ENCODE assay signal across 8 cellular contexts in the genomic region with DNA sequence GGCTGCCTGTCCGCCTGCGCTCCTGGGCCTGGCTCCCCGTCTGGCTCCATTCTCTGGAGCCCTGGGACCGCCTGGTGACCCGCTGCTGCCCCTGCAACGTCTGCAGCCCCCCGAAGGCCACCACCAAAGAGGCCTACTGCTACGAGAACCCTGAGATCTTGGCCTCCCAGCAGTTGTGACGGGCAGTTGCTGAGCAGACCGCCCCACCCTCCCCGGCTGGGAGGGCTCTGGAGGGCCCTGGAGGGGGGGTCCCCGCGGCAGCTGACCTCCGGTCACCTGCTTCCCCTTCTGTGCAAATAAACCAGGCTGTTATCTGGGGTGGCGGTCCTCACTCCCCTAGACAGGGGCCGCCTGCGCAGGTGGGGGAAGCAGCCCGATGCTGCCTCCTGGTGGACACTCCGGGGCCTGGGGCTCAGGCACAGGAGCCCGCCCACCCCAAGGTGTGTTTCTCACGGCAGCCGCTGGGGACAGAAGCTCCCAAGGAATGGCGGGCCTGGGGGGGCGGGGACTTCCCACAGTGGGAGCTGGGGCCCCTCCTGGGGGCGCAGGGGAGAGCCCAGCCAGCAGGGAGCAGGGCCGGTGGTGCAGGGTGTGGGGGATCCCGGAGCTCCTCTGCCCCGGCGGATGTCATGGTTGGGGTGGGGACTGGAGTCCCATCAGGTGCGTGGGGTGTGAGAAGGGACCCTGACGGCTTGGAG. TPM values are rescaled to one million over a fixed set of nuclear protein-coding genes. Genes with fewer than 3 reads are reported as not detected.
DNase-seq lines count a peak whose midpoint lies in the region; ATAC-seq and TF ChIP-seq lines count a peak whose summit lies in the region.

No MANE protein-coding gene starts in this region.

- no peak overlapping the region for H3K4me3 ChIP-seq in CD4-positive, CD25-positive, alpha-beta regulatory T cell (ENCODE audit: low read depth, low read length)
- H3K4me3 ChIP-seq in HEK293 (ENCODE audit: low read depth, low read length), result peak overlapping the region; percentile 13

- DNase-seq in CD4-positive, CD25-positive, alpha-beta regulatory T cell, result peak; percentile 83 to 87 (median 86)
- DNase-seq in NCI-H446 (lab: John Stamatoyannopoulos, UW) (peak; percentile 28 to 68), left colon (peak; percentile 84 to 96)
- peak; percentile 83 for DNase-seq in central memory CD4-positive, alpha-beta T cell
- DNase-seq in stimulated activated CD4-positive, alpha-beta T cell treated with anti-CD3 and anti-CD28 coated beads, Interleukin-1b, Interleukin-23, amount 100 ng/mL, for 48 hours, result peak; percentile 89

- CTCF ChIA-PET in HEK293 (lab: Yijun Ruan, JAX), result interaction anchor here (0.6 to 3.4 kb wide), 85 partner anchors 7 to 500 kb away, joined by 3 to 45 read pairs (median 5); a partner anchor contains a TSS

- peak overlapping the region in 2 of 4 donors; percentile 25 to 46 for H3K4me3 Mint-ChIP-seq in CD4-positive, CD25-positive, alpha-beta regulatory T cell

- TF ChIP-seq CTCF in HEK293 (tag by site-specific recombination; IDR thresholded peaks at IDR 0.05), result peak; percentile 99

- H3K36me3 ChIP-seq in CD4-positive, CD25-positive, alpha-beta regulatory T cell (ENCODE audit: control insufficient read depth, insufficient read depth, low read length), result no peaks in the 10 kb centered on the region
- peaks cover 0 to 7% of the 10 kb centered on the region in 2 experiments; a peak in 1 of 3 replicates for H3K36me3 ChIP-seq in HEK293 (ENCODE audit: control insufficient read depth in 2 of 2, insufficient read depth in 1 of 2, low read length in 2 of 2)

- intact Hi-C loops in left colon (cut with DNase I, micrococcal nuclease), result loop anchor here in 1 of 2 donors (10.0 kb wide), 1 partner anchor 122 kb away; a partner anchor contains a TSS

- H3K27me3 ChIP-seq in CD4-positive, CD25-positive, alpha-beta regulatory T cell (ENCODE audit: control insufficient read depth, insufficient read depth, low read length), result no peaks in the 10 kb centered on the region

- H3K36me3 Mint-ChIP-seq in CD4-positive, CD25-positive, alpha-beta regulatory T cell, result no peaks in the 10 kb centered on the region

- ATAC-seq in CD4-positive, CD25-positive, alpha-beta regulatory T cell (ENCODE audit: low read depth in 2 of 2), result peak; percentile 29 to 33
- peak; percentile 25 to 27 for ATAC-seq in activated CD4-positive, CD25-positive, alpha-beta regulatory T cell treated with anti-CD3 and anti-CD28 coated beads, Interleukin-2, amount 50 U/mL, for 24 hours
- ATAC-seq in left colon, result peak; percentile 38
- no peak for ATAC-seq in HG03045 (IDR thresholded peaks at IDR 0.05; ENCODE audit: unreplicated experiment)

- H3K9me3 Mint-ChIP-seq in CD4-positive, CD25-positive, alpha-beta regulatory T cell, result no peaks in the 10 kb centered on the region

- peaks cover 6% of the 10 kb centered on the region for H3K27me3 Mint-ChIP-seq in CD4-positive, CD25-positive, alpha-beta regulatory T cell

- no peak overlapping the region for H3K27ac ChIP-seq in CD4-positive, CD25-positive, alpha-beta regulatory T cell (ENCODE audit: insufficient read depth, low read length, poor library complexity, severe bottlenecking)
- H3K27ac ChIP-seq in HEK293 (ENCODE audit: extremely low read depth, low read depth, low read length), result no peak overlapping the region

- no peaks in the 10 kb centered on the region for H3K9me3 ChIP-seq in CD4-positive, CD25-positive, alpha-beta regulatory T cell (ENCODE audit: control insufficient read depth in 2 of 2, low read length in 2 of 2)
- no peaks in the 10 kb centered on the region for H3K9me3 ChIP-seq in HEK293 (ENCODE audit: control insufficient read depth, insufficient read depth, low read depth, low read length)

- POLR2A ChIA-PET in HEK293 (lab: Yijun Ruan, JAX), result interaction anchor here (0.5 to 11.5 kb wide), 22 partner anchors 9 to 190 kb away, joined by 3 to 336 read pairs (median 4); a partner anchor contains a TSS

- peaks cover 0 to 26% (median 7%) of the 10 kb centered on the region in 4 donors for H3K4me1 Mint-ChIP-seq in CD4-positive, CD25-positive, alpha-beta regulatory T cell

- H3K27ac Mint-ChIP-seq in CD4-positive, CD25-positive, alpha-beta regulatory T cell, result no peak overlapping the region

- peaks cover 45% of the 10 kb centered on the region for H3K4me1 ChIP-seq in CD4-positive, CD25-positive, alpha-beta regulatory T cell (ENCODE audit: control insufficient read depth, insufficient read depth, low read length, poor library complexity, severe bottlenecking)
- peaks cover 3% of the 10 kb centered on the region; the same call in 1 of the 2 replicates for H3K4me1 ChIP-seq in HEK293 (ENCODE audit: control insufficient read depth, insufficient read depth, low read length)

TF ChIP-seq in HEK293, 187 proteins besides CTCF, POLR2A, EP300 and RAD21 (continues in another document):
- no peak for TF ChIP-seq HOXD13 (CRISPR knock-in tag; IDR thresholded peaks at IDR 0.05; ENCODE audit: borderline replicate concordance)
- TF ChIP-seq ZNF707 (tag by site-specific recombination; IDR thresholded peaks at IDR 0.05), result no peak
- TF ChIP-seq ZNF133 (tag by site-specific recombination; IDR thresholded peaks at IDR 0.05), result no peak
- no peak for TF ChIP-seq ZNF16 (tag by site-specific recombination; IDR thresholded peaks at IDR 0.05; ENCODE audit: low read depth)
- TF ChIP-seq ZNF394 (tag by site-specific recombination; IDR thresholded peaks at IDR 0.05; ENCODE audit: borderline replicate concordance), result peak; percentile 32; the same call in 1 of the 2 replicates
- peak; percentile 80 for TF ChIP-seq YY1 (tag by site-specific recombination; IDR thresholded peaks at IDR 0.05)
- TF ChIP-seq ZNF561 (tag by site-specific recombination; IDR thresholded peaks at IDR 0.05; ENCODE audit: borderline replicate concordance), result 0 out of 2 replicates have a peak, but pooled peaks have one; percentile 64
- TF ChIP-seq ZNF530 (tag by site-specific recombination; IDR thresholded peaks at IDR 0.05; ENCODE audit: low read depth), result no peak
- TF ChIP-seq, protein P1, sequence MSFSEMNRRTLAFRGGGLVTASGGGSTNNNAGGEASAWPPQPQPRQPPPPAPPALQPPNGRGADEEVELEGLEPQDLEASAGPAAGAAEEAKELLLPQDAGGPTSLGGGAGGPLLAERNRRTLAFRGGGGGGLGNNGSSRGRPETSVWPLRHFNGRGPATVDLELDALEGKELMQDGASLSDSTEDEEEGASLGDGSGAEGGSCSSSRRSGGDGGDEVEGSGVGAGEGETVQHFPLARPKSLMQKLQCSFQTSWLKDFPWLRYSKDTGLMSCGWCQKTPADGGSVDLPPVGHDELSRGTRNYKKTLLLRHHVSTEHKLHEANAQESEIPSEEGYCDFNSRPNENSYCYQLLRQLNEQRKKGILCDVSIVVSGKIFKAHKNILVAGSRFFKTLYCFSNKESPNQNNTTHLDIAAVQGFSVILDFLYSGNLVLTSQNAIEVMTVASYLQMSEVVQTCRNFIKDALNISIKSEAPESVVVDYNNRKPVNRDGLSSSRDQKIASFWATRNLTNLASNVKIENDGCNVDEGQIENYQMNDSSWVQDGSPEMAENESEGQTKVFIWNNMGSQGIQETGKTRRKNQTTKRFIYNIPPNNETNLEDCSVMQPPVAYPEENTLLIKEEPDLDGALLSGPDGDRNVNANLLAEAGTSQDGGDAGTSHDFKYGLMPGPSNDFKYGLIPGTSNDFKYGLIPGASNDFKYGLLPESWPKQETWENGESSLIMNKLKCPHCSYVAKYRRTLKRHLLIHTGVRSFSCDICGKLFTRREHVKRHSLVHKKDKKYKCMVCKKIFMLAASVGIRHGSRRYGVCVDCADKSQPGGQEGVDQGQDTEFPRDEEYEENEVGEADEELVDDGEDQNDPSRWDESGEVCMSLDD (tag by site-specific recombination; IDR thresholded peaks at IDR 0.05), result peak; percentile 90
- 0 out of 2 replicates have a peak, but pooled peaks have one; percentile 18 for TF ChIP-seq ZFP69B (tag by site-specific recombination; IDR thresholded peaks at IDR 0.05)
- no peak for TF ChIP-seq ZNF548 (tag by site-specific recombination; IDR thresholded peaks at IDR 0.05)
- TF ChIP-seq WT1 (tag by site-specific recombination; IDR thresholded peaks at IDR 0.05), result peak; percentile 20; the same call in 1 of the 2 replicates
- no peak for TF ChIP-seq SALL2 (tag by site-specific recombination; IDR thresholded peaks at IDR 0.05; ENCODE audit: borderline replicate concordance)
- TF ChIP-seq ZNF366 (tag by site-specific recombination; conservative IDR thresholded peaks at IDR 0.05), result no peak
- peak; percentile 54 for TF ChIP-seq ZBTB8A (tag by site-specific recombination; IDR thresholded peaks at IDR 0.05)
- TF ChIP-seq, protein P2, sequence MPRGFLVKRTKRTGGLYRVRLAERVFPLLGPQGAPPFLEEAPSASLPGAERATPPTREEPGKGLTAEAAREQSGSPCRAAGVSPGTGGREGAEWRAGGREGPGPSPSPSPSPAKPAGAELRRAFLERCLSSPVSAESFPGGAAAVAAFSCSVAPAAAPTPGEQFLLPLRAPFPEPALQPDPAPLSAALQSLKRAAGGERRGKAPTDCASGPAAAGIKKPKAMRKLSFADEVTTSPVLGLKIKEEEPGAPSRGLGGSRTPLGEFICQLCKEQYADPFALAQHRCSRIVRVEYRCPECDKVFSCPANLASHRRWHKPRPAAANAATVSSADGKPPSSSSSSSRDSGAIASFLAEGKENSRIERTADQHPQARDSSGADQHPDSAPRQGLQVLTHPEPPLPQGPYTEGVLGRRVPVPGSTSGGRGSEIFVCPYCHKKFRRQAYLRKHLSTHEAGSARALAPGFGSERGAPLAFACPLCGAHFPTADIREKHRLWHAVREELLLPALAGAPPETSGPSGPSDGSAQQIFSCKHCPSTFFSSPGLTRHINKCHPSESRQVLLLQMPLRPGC (tag by site-specific recombination; IDR thresholded peaks at IDR 0.05), result 0 out of 2 replicates have a peak, but pooled peaks have one; percentile 17

RNA-seq across cellular contexts. Expression of a gene that starts 4.7 kb away (rescaled TPM):
- total RNA-seq in CD4-positive, CD25-positive, alpha-beta regulatory T cell, result 100 TPM
- 10 to 100 TPM; 56.7 to 87.4 (median 71.8) TPM for polyA plus RNA-seq in CD4-positive, CD25-positive, alpha-beta regulatory T cell
- 100 to 1,000 TPM; 353 to 486 TPM for total RNA-seq in left colon

RNA-seq across cellular contexts. Expression of a gene that starts 5.7 kb away (rescaled TPM):
- total RNA-seq in CD4-positive, CD25-positive, alpha-beta regulatory T cell, result not detected
- polyA plus RNA-seq in CD4-positive, CD25-positive, alpha-beta regulatory T cell, result not detected
- total RNA-seq in left colon, result not detected

RNA-seq across cellular contexts. Expression of a gene that starts 9.1 kb away (rescaled TPM):
- not detected for total RNA-seq in CD4-positive, CD25-positive, alpha-beta regulatory T cell
- not detected for polyA plus RNA-seq in CD4-positive, CD25-positive, alpha-beta regulatory T cell
- not detected for total RNA-seq in left colon

RNA-seq across cellular contexts. Expression of a gene that starts 11.4 kb away (rescaled TPM):
- total RNA-seq in CD4-positive, CD25-positive, alpha-beta regulatory T cell, result not detected
- not detected for polyA plus RNA-seq in CD4-positive, CD25-positive, alpha-beta regulatory T cell
- total RNA-seq in left colon, result under 1 TPM; 0.43 to 0.47 TPM

RNA-seq across cellular contexts. Expression of a gene that starts 14.3 kb away (rescaled TPM):
- 1.2 TPM for total RNA-seq in CD4-positive, CD25-positive, alpha-beta regulatory T cell
- not detected for polyA plus RNA-seq in CD4-positive, CD25-positive, alpha-beta regulatory T cell
- total RNA-seq in left colon, result 1 to 10 TPM; 5.1 to 9.7 TPM
